17 cellular contexts compared by ENCODE assay signal in the genomic region with DNA sequence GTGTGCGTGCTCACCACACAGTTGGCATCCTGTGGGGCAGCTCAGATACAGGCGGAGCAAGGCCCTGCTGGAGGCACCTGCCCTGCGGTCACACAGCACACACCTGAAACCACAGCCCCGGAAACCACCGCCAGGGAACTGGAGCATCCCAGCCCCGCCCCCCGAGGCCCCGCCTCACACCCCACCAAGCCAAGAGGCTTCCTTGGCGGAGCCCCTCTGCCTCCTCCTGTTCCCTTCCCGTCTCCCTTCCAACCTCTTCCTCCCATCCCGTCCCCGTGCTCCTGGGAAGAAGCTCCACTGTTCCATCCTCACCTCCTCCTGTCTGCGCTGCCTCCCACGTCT.
DNase-seq lines count a peak whose midpoint lies in the region; ATAC-seq and TF ChIP-seq lines count a peak whose summit lies in the region.
"Had no signal": no experiment of that assay in that cellular context is flagged by ENCODE, and none has a peak within 500 bp of the region (broad histone marks: within the 10 kb centered on the region; RNA-seq: fewer than 3 reads in every experiment).

No MANE protein-coding gene starts in this region.

- peak; percentile 24 for DNase-seq in stimulated activated CD4-positive, alpha-beta T cell treated with anti-CD3 and anti-CD28 coated beads, Interleukin-1b, Interleukin-23, amount 100 ng/mL, for 48 hours
- DNase-seq in stimulated activated CD4-positive, alpha-beta T cell treated with anti-CD3 and anti-CD28 coated beads, Interleukin-2, amount 100 ng/mL, for 48 hours = no peak
- DNase-seq in RWPE2 (ENCODE audit: low spot score) (no peak), endodermal cell (peak; percentile 92), posterior vena cava (ENCODE audit: low spot score) (no peak), DMS153 (lab: John Stamatoyannopoulos, UW) (no peak)
- DNase-seq: activated CD8-positive, alpha-beta memory T cell treated with anti-CD3 and anti-CD28 coated beads, Interleukin-2, amount 50 U/mL, for 48 hours; DMS79 treated with DMSO at 0.1 percent for 48 hours; effector CD4-positive, alpha-beta T cell; GOT3; NCI-H2171 had no signal

- H3K27me3 ChIP-seq in RWPE2 (ENCODE audit: insufficient read depth, poor library complexity, severe bottlenecking) (no peaks in the 10 kb centered on the region), endodermal cell (ENCODE audit: control insufficient read depth, insufficient read depth, low read length, poor library complexity, severe bottlenecking) (no peaks in the 10 kb centered on the region)

- no peak overlapping the region for H3K27ac Mint-ChIP-seq in endodermal cell
- H3K27ac Mint-ChIP-seq in stimulated activated memory B cell treated with anti-CD40 and anti-IgM and Interleukin-4, amounts not matched to agents 10 μg/mL and 1 μg/mL and 100 μg/mL, for 72 hours = no peak overlapping the region
- H3K27ac Mint-ChIP-seq: IgD-negative memory B cell had no signal

- H3K36me3 Mint-ChIP-seq in endodermal cell (ENCODE audit: low read depth) = peaks cover 7% of the 10 kb centered on the region
- no peaks in the 10 kb centered on the region for H3K36me3 Mint-ChIP-seq in stimulated activated memory B cell treated with anti-CD40 and anti-IgM and Interleukin-4, amounts not matched to agents 10 μg/mL and 1 μg/mL and 100 μg/mL, for 72 hours
- H3K36me3 Mint-ChIP-seq: IgD-negative memory B cell had no signal

- H3K4me1 ChIP-seq in RWPE2 (ENCODE audit: insufficient read depth, poor library complexity, severe bottlenecking) (no peaks in the 10 kb centered on the region), endodermal cell (ENCODE audit: control insufficient read depth, insufficient read depth, low read length) (peaks cover 3% of the 10 kb centered on the region)
- H3K4me1 ChIP-seq: left lung, prostate gland had no signal

- WGBS in endodermal cell (ENCODE audit: insufficient coverage in 1 of 2, insufficient read length in 1 of 2), 2 experiments = 79 to 80% methylated on average over 8 to 14 of the region's 14 CpGs

- TF ChIP-seq CTCF in RWPE2 (IDR thresholded peaks at IDR 0.05; ENCODE audit: poor library complexity, severe bottlenecking) (no peak), endodermal cell (conservative IDR thresholded peaks at IDR 0.05) (no peak)

- peaks cover 5% of the 10 kb centered on the region for H3K4me1 Mint-ChIP-seq in endodermal cell
- no peaks in the 10 kb centered on the region for H3K4me1 Mint-ChIP-seq in stimulated activated memory B cell treated with anti-CD40 and anti-IgM and Interleukin-4, amounts not matched to agents 10 μg/mL and 1 μg/mL and 100 μg/mL, for 72 hours
- H3K4me1 Mint-ChIP-seq: IgD-negative memory B cell had no signal

- no peak overlapping the region for H3K4me3 Mint-ChIP-seq in endodermal cell
- no peak overlapping the region for H3K4me3 Mint-ChIP-seq in stimulated activated memory B cell treated with anti-CD40 and anti-IgM and Interleukin-4, amounts not matched to agents 10 μg/mL and 1 μg/mL and 100 μg/mL, for 72 hours
- H3K4me3 Mint-ChIP-seq: IgD-negative memory B cell had no signal

- H3K36me3 ChIP-seq in RWPE2 (ENCODE audit: low read depth) = no peaks in the 10 kb centered on the region
- peaks cover 20% of the 10 kb centered on the region for H3K36me3 ChIP-seq in endodermal cell (ENCODE audit: control insufficient read depth, insufficient read depth, low read length)
- H3K36me3 ChIP-seq: cardiac muscle cell, left lung, prostate gland had no signal

- no peaks in the 10 kb centered on the region for H3K9me3 Mint-ChIP-seq in endodermal cell
- H3K9me3 Mint-ChIP-seq in stimulated activated memory B cell treated with anti-CD40 and anti-IgM and Interleukin-4, amounts not matched to agents 10 μg/mL and 1 μg/mL and 100 μg/mL, for 72 hours = no peaks in the 10 kb centered on the region
- H3K9me3 Mint-ChIP-seq: IgD-negative memory B cell had no signal

- H3K9me3 ChIP-seq in RWPE2 (ENCODE audit: severe bottlenecking) = no peaks in the 10 kb centered on the region
- H3K9me3 ChIP-seq in endodermal cell (ENCODE audit: control insufficient read depth, low read length) = no peaks in the 10 kb centered on the region
- H3K9me3 ChIP-seq: left lung, prostate gland had no signal

- no peak overlapping the region for H3K27ac ChIP-seq in RWPE2 (ENCODE audit: poor library complexity, severe bottlenecking)
- H3K27ac ChIP-seq in endodermal cell (ENCODE audit: low read depth, low read length) = no peak overlapping the region
- H3K27ac ChIP-seq: cardiac muscle cell, left lung, prostate gland had no signal

- no peak overlapping the region for H3K9ac ChIP-seq in endodermal cell (ENCODE audit: extremely low read depth, low read length, poor library complexity, severe bottlenecking)

- intact Hi-C loops in posterior vena cava (cut with DNase I) = no loop called here

- H3K4me3 ChIP-seq in RWPE2 (ENCODE audit: severe bottlenecking) = no peak overlapping the region
- no peak overlapping the region for H3K4me3 ChIP-seq in endodermal cell (ENCODE audit: low read length)
- H3K4me3 ChIP-seq: cardiac muscle cell, left lung, prostate gland had no signal

- ATAC-seq in RWPE2 (ENCODE audit: low read depth) = peak; percentile 76
- ATAC-seq in stimulated activated memory B cell treated with anti-CD40 and anti-IgM and Interleukin-4, amounts not matched to agents 10 μg/mL and 1 μg/mL and 100 μg/mL, for 72 hours = peak; percentile 40
- no peak for ATAC-seq in HG03460 (IDR thresholded peaks at IDR 0.05; ENCODE audit: unreplicated experiment)
- ATAC-seq: left lung had no signal

- no peaks in the 10 kb centered on the region for H3K27me3 Mint-ChIP-seq in endodermal cell (ENCODE audit: insufficient read depth)
- H3K27me3 Mint-ChIP-seq in stimulated activated memory B cell treated with anti-CD40 and anti-IgM and Interleukin-4, amounts not matched to agents 10 μg/mL and 1 μg/mL and 100 μg/mL, for 72 hours = peaks cover 7% of the 10 kb centered on the region

Comparison
In these comparisons a context has a peak if more than half of its experiments do, and no peak if none do; other contexts are left out.
1. DNase-seq: peak in stimulated activated CD4-positive, alpha-beta T cell treated with anti-CD3 and anti-CD28 coated beads, Interleukin-1b, Interleukin-23, amount 100 ng/mL, for 48 hours (single experiment) and endodermal cell (single experiment); none in stimulated activated CD4-positive, alpha-beta T cell treated with anti-CD3 and anti-CD28 coated beads, Interleukin-2, amount 100 ng/mL, for 48 hours (0 of 2), RWPE2 (single experiment), posterior vena cava (single experiment) and DMS153 (single experiment).